In genomic region chr2:127670055-127670956, GRCh38 we compare ENCODE assay signal across 1 cellular context.
TF ChIP-seq lines count a peak whose summit lies in the region.

No MANE protein-coding gene starts in this region.

TF ChIP-seq in H1, 55 proteins besides CTCF, POLR2A, EP300 and RAD21 (continued from another document):
- TF ChIP-seq CHD7 (IDR thresholded peaks at IDR 0.05; ENCODE audit: insufficient replicate concordance, low read length) (no peak), ASH2L (IDR thresholded peaks at IDR 0.05; ENCODE audit: low read length) (no peak), ZNF274 (IDR thresholded peaks at IDR 0.05; ENCODE audit: borderline replicate concordance, extremely low read depth, low read length) (no peak), SIX5 (IDR thresholded peaks at IDR 0.05; ENCODE audit: low read depth, low read length) (no peak), JUN (IDR thresholded peaks at IDR 0.05; ENCODE audit: low read depth, low read length) (no peak), CREB1 (IDR thresholded peaks at IDR 0.05) (no peak), KDM1A (IDR thresholded peaks at IDR 0.05; ENCODE audit: borderline replicate concordance, low read length) (no peak), CEBPB (IDR thresholded peaks at IDR 0.05; ENCODE audit: low read depth, low read length) (no peak), POLR2AphosphoS5 (IDR thresholded peaks at IDR 0.05; ENCODE audit: low read depth, low read length) (no peak), TCF12 (IDR thresholded peaks at IDR 0.05; ENCODE audit: low read depth, low read length) (no peak), BACH1 (IDR thresholded peaks at IDR 0.05; ENCODE audit: low read length) (no peak), NANOG (IDR thresholded peaks at IDR 0.05; ENCODE audit: insufficient read depth, low read depth, low read length, poor library complexity, severe bottlenecking) (no peak), HDAC6 (IDR thresholded peaks at IDR 0.05; ENCODE audit: low read depth, low read length) (no peak), USF2 (IDR thresholded peaks at IDR 0.05; ENCODE audit: low read length) (no peak), SP2 (IDR thresholded peaks at IDR 0.05; ENCODE audit: low read length) (no peak), CHD1 (IDR thresholded peaks at IDR 0.05; ENCODE audit: low read depth, low read length) (no peak), YY1 (IDR thresholded peaks at IDR 0.05; ENCODE audit: low read depth, low read length) (no peak)
- TF ChIP-seq, protein P1, sequence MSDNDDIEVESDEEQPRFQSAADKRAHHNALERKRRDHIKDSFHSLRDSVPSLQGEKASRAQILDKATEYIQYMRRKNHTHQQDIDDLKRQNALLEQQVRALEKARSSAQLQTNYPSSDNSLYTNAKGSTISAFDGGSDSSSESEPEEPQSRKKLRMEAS (IDR thresholded peaks at IDR 0.05) = no peak
TF ChIP-seq in H1: peak in this region for 0.
